ENCODE assay signal across 17 cellular contexts in the genomic region with DNA sequence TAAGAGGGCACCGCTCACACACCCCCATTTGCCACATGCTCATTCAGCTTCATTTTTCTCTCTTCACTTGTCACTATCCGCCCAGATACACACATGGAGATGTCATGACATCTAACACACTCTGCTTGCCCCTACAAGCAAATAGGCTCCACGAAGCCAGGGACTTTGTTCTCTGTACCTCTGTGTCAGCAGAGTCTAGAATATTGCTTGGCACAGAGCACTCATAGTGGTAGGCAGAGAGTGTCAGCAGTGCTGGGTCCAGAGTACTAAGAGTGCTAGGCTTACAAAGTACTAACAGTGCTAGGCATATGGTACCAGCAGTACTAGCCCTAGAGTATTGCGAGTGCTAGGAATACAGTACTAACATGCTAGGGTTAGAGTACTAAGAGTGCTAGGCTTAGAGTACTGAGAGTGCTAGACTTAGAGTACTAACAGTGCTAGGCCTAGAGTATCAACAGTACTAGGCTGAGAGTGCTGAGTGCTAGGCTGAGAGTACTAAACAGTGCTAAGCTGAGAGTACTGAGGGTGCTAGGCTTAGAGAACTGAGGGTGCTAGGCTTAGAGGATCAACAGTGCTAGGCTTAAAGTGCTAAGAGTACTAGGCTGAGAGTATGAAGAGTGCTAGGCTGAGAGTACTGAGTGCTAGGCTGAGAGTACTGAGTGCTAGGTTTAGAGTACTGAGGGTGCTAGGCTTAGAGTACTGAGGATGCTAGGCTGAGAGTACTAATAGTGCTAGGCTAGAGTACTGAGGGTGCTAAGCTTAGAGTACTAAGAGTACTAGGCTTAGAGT.
"Had no signal": no experiment of that assay in that cellular context is flagged by ENCODE, and none has a peak within 500 bp of the region (broad histone marks: within the 10 kb centered on the region; RNA-seq: fewer than 3 reads in every experiment).

No MANE protein-coding gene starts in this region.

- H3K9me3 Mint-ChIP-seq: activated naive CD8-positive, alpha-beta T cell treated with anti-CD3 and anti-CD28 coated beads, Interleukin-2, amount 10 ng/mL, durations not matched to agents 7 days and 5 days; activated T-cell treated with anti-CD3 and anti-CD28 coated beads, Interleukin-2, amount 50 U/mL, for 4 hours; endodermal cell; T-helper 1 cell treated with Interleukin-12 subunit alpha and Interleukin-12 subunit beta and Interleukin-4 antibody, amounts not matched to agents 30 μg/mL and 1 μg/mL, for 36 hours had no signal

- H3K9me3 ChIP-seq: gastrocnemius medialis, heart left ventricle, left lung, ovary, sigmoid colon, thoracic aorta had no signal

- H3K27ac Mint-ChIP-seq: activated naive CD8-positive, alpha-beta T cell treated with anti-CD3 and anti-CD28 coated beads, Interleukin-2, amount 10 ng/mL, durations not matched to agents 7 days and 5 days; endodermal cell; T-helper 1 cell treated with Interleukin-12 subunit alpha and Interleukin-12 subunit beta and Interleukin-4 antibody, amounts not matched to agents 30 μg/mL and 1 μg/mL, for 36 hours had no signal

- H3K4me1 Mint-ChIP-seq: activated naive CD8-positive, alpha-beta T cell treated with anti-CD3 and anti-CD28 coated beads, Interleukin-2, amount 10 ng/mL, durations not matched to agents 7 days and 5 days had no signal

- H3K4me3 Mint-ChIP-seq: activated naive CD8-positive, alpha-beta T cell treated with anti-CD3 and anti-CD28 coated beads, Interleukin-2, amount 10 ng/mL, durations not matched to agents 7 days and 5 days; activated T-cell treated with anti-CD3 and anti-CD28 coated beads, Interleukin-2, amount 50 U/mL, for 4 hours; endodermal cell; T-helper 1 cell treated with Interleukin-12 subunit alpha and Interleukin-12 subunit beta and Interleukin-4 antibody, amounts not matched to agents 30 μg/mL and 1 μg/mL, for 36 hours had no signal

- H3K27me3 Mint-ChIP-seq: activated naive CD8-positive, alpha-beta T cell treated with anti-CD3 and anti-CD28 coated beads, Interleukin-2, amount 10 ng/mL, durations not matched to agents 7 days and 5 days had no signal

- ATAC-seq: activated T-cell treated with anti-CD3 and anti-CD28 coated beads, Interleukin-2, amount 50 U/mL, for 4 hours had no signal

- DNase-seq: activated CD4-positive, alpha-beta T cell treated with anti-CD3 and anti-CD28 coated beads, Interleukin-2, amount 50 U/mL, for 48 hours; activated gamma-delta T cell; activated naive CD8-positive, alpha-beta T cell treated with anti-CD3 and anti-CD28 coated beads, Interleukin-2, amount 10 ng/mL, durations not matched to agents 7 days and 5 days; activated T-cell treated with anti-CD3 and anti-CD28 coated beads, Interleukin-2, amount 50 U/mL, for 4 hours; anterior cingulate cortex; endodermal cell; heart left ventricle; islet precursor cell; ovary; sigmoid colon; stimulated activated CD4-positive, alpha-beta T cell treated with anti-CD3 and anti-CD28 coated beads, Interleukin-12 subunit alpha, Interleukin-12 subunit beta, amount 100 ng/mL, for 4 hours; stimulated activated CD4-positive, alpha-beta T cell treated with anti-CD3 and anti-CD28 coated beads, Interleukin-2, amount 100 ng/mL, for 24 hours; WERI-Rb-1 had no signal

- H3K4me3 ChIP-seq: gastrocnemius medialis, heart left ventricle, left lung, ovary, sigmoid colon, thoracic aorta had no signal

- H3K27me3 ChIP-seq: gastrocnemius medialis, heart left ventricle, left lung, ovary, sigmoid colon had no signal

- H3K27ac ChIP-seq: left lung, ovary, sigmoid colon, thoracic aorta, WERI-Rb-1 had no signal

- H3K36me3 ChIP-seq: gastrocnemius medialis, heart left ventricle, left lung, ovary, sigmoid colon, thoracic aorta, WERI-Rb-1 had no signal
